Comparison of ENCODE assay signal across 8 cellular contexts in the genomic region with DNA sequence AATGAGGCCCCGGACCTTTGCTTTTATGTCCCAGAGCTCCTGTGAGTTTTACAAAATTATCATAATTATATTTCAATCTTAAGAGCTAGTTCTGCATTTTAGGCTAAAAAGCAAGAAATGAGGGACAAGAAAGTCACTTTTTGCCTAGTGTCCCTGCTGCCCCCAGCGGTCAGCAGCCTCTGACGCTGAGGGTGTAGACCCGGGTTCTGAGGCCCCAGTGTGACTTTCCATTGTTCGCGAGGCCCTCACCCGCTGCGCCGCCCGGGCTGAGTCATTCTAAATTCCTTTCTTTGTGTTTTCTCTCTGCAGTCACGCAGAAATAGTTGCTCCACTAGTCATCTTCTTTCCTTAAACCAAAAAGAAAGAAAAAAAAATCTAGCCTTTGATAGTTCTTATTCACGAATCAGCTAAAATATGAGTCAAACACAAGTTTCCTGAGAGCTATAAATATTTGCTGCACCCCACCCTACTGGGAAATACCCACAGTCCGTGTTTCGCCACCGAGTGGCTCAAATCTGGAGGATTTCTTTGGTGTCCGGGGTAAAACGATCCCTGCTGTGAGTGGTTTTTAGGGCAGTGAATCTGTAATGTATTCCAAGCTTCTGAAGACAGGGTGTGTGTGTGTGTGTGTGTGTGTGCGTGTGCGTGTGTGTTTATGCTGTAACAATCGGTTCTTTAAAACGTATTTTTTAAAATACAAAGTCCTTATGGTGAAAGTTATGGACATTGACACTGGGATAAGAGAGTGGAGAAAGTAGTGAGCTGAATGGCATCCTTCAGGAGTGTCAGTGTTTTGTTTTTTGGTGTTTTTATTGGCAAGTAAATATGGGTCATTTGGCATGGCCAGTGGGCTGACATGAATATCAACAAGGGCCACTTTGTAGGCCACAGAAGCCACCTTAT. TPM values are rescaled to one million over a fixed set of nuclear protein-coding genes. Genes with fewer than 3 reads are reported as not detected.
DNase-seq lines count a peak whose midpoint lies in the region; ATAC-seq and TF ChIP-seq lines count a peak whose summit lies in the region.

No MANE protein-coding gene starts in this region.

- POLR2A ChIA-PET in MCF 10A (lab: Yijun Ruan, JAX), result interaction anchor here (0.6 to 5.8 kb wide), 24 partner anchors 13 to 382 kb away, joined by 3 to 244 read pairs (median 4); partner anchors contain the start of genes EEF1A1, MTO1 and SLC17A5

- WGBS in spleen, 5 donors, result 8 to 20% (median 10%) methylated on average over 21 of the region's 21 CpGs

- no peaks in the 10 kb centered on the region for H3K9me3 Mint-ChIP-seq in MCF 10A (ENCODE audit: unreplicated experiment)

- H3K4me1 ChIP-seq in HUES48 (ENCODE audit: control insufficient read depth, insufficient read depth, low read length), result peaks cover 41% of the 10 kb centered on the region
- H3K4me1 ChIP-seq in spleen, result peaks cover 10 to 44% (median 35%) of the 10 kb centered on the region in 6 donors

- TF ChIP-seq CTCF in MCF 10A (IDR thresholded peaks at IDR 0.05; ENCODE audit: unreplicated experiment) (peak; percentile 17), spleen (IDR thresholded peaks at IDR 0.05 in 8 of 11, conservative IDR thresholded peaks at IDR 0.05 in 3 of 11) (peak in 7 of 11 experiments; percentile 13 to 49 (median 32))

- H3K36me3 ChIP-seq in HUES48 (ENCODE audit: control insufficient read depth, insufficient read depth, low read length) (no peaks in the 10 kb centered on the region), spleen (no peaks in the 10 kb centered on the region)

- H3K27ac ChIP-seq in HUES48 (ENCODE audit: low read depth, low read length), result peak overlapping the region; percentile 100
- peak overlapping the region; percentile 16 to 94 (median 89) for H3K27ac ChIP-seq in spleen

- peaks cover 9% of the 10 kb centered on the region for H3K4me1 Mint-ChIP-seq in MCF 10A (ENCODE audit: insufficient read depth, unreplicated experiment)

- peak overlapping the region; percentile 46 for H3K4me3 ChIP-seq in HUES48 (ENCODE audit: low read depth, low read length)
- peak overlapping the region in 5 of 8 donors; percentile 2 to 47 (median 15) for H3K4me3 ChIP-seq in spleen

- peak overlapping the region; percentile 91 for H3K9ac ChIP-seq in HUES48 (ENCODE audit: low read depth, low read length)

- peak overlapping the region; percentile 81 for H3K4me3 Mint-ChIP-seq in MCF 10A (ENCODE audit: unreplicated experiment)

- peak overlapping the region; percentile 100 for H3K27ac Mint-ChIP-seq in MCF 10A (ENCODE audit: low read depth, unreplicated experiment)

- TSS peak; percentile 97 for BruUV-seq in MCF 10A (replicated peaks; lab: Mats Ljungman, UMichigan)

- intact Hi-C loops in MCF 10A (cut with micrococcal nuclease), result loop anchor here (1.0 kb wide), 1 partner anchor 59 kb away; the partner anchor contains the start of gene EEF1A1
- intact Hi-C loops in spleen (cut with DNase I; ENCODE audit: low total_unique reads), result loop anchor here (10.0 kb wide), 1 partner anchor 56 kb away; the partner anchor contains the start of gene EEF1A1

- H3K27me3 Mint-ChIP-seq in MCF 10A (ENCODE audit: insufficient read depth, unreplicated experiment), result no peaks in the 10 kb centered on the region

- H3K9me3 ChIP-seq in HUES48 (ENCODE audit: control insufficient read depth, insufficient read depth, low read length) (no peaks in the 10 kb centered on the region), spleen (peaks cover 0 to 15% (median 12%) of the 10 kb centered on the region in 8 donors)

- no peaks in the 10 kb centered on the region for H3K36me3 Mint-ChIP-seq in MCF 10A (ENCODE audit: insufficient read depth, unreplicated experiment)

- peak in 1 of 3 donors; percentile 1 for TF ChIP-seq POLR2A in spleen (IDR thresholded peaks at IDR 0.05)

- in situ Hi-C loops in Caki2 (cut with HindIII; ENCODE audit: low pct_unique_long_range_greater_than_20kb, low sequenced_read_pairs), result no loop called here

- peak; percentile 70 for ATAC-seq in GM21447 (IDR thresholded peaks at IDR 0.05; ENCODE audit: unreplicated experiment)

- DNase-seq in Caki2 (ENCODE audit: low read depth) (peak; percentile 99), UCSD-AML1 (lab: John Stamatoyannopoulos, UW; ENCODE audit: unreplicated experiment) (peak; percentile 78), MCF 10A (ENCODE audit: unreplicated experiment) (peak; percentile 94), iris pigment epithelial cell (ENCODE audit: low read depth) (peak; percentile 96), spleen (peak; percentile 87), NCI-H82 (lab: John Stamatoyannopoulos, UW) (no peak)

- H3K27me3 ChIP-seq in HUES48 (ENCODE audit: control insufficient read depth, insufficient read depth, low read length) (no peaks in the 10 kb centered on the region), spleen (replicated peaks in 1 of 7) (no peaks in the 10 kb centered on the region)

- CTCF ChIA-PET in MCF 10A (lab: Yijun Ruan, JAX), result interaction anchor here (0.7 to 2.7 kb wide), 12 partner anchors 9 to 767 kb away, joined by 3 to 15 read pairs (median 4); partner anchors contain the start of gene EEF1A1

RNA-seq across cellular contexts. Expression of gene EEF1A1, which starts 59.7 kb away (rescaled TPM):
- 12,857 and 13,074 TPM in 2 replicates for total RNA-seq in Caki2 (2014; rRNA removed; shearing (Covaris generic); ENCODE audit: low replicate concordance)
- total RNA-seq in MCF 10A (2022) (13,507 and 14,346 TPM in 2 replicates), spleen (over 10,000 TPM in 1 of 7 donors, 1,000 to 10,000 TPM in 6; 7,486 to 10,079 (median 8,893) TPM)
- polyA plus RNA-seq in spleen, result over 10,000 TPM; 12,419 to 13,640 (median 12,484) TPM
